In genomic region chr2:78541088-78541450, GRCh38 we compare ENCODE assay signal across 14 cellular contexts.
A peak's percentile ranks its signal among the peaks of the same experiment; 100 is the strongest.
DNase-seq lines count a peak whose midpoint lies in the region; ATAC-seq and TF ChIP-seq lines count a peak whose summit lies in the region.
"Had no signal": no experiment of that assay in that cellular context is flagged by ENCODE, and none has a peak within 500 bp of the region (broad histone marks: within the 10 kb centered on the region; RNA-seq: fewer than 3 reads in every experiment).

No MANE protein-coding gene starts in this region.

- no peak for TF ChIP-seq POLR2A in lower leg skin (IDR thresholded peaks at IDR 0.05)

- H3K4me3 Mint-ChIP-seq in CD8-positive, alpha-beta memory T cell, result no peak overlapping the region

- CTCF ChIA-PET in CD8-positive, alpha-beta memory T cell (lab: Charles Lee), result no interaction called here

- no peaks in the 10 kb centered on the region for H3K27me3 Mint-ChIP-seq in CD8-positive, alpha-beta memory T cell

- no peak overlapping the region for H3K27ac Mint-ChIP-seq in CD8-positive, alpha-beta memory T cell

- H3K9me3 ChIP-seq in CD8-positive, alpha-beta memory T cell (ENCODE audit: low read length), result no peaks in the 10 kb centered on the region
- H3K9me3 ChIP-seq in iPS-15b (ENCODE audit: control insufficient read depth, insufficient read depth, low read length), result no peaks in the 10 kb centered on the region
- no peaks in the 10 kb centered on the region for H3K9me3 ChIP-seq in BE2C

- no peak for DNase-seq in CD8-positive, alpha-beta memory T cell
- DNase-seq in NCI-H1105 treated with DMSO at 0.1 percent for 48 hours (lab: John Stamatoyannopoulos, UW), result peak; percentile 49
- peak; percentile 41 for DNase-seq in RPMI8226
- DNase-seq in BE2C, result no peak
- DNase-seq in lower leg skin (ENCODE audit: low spot score in 2 of 2), result no peak
- DNase-seq: C1 segment of cervical spinal cord, GM23248, KBM-7, MV-4-11, NCI-H1436 had no signal

- H3K9ac ChIP-seq in iPS-15b (ENCODE audit: low read depth, low read length), result no peak overlapping the region
- H3K9ac ChIP-seq: GM23248 had no signal

- peaks cover 11 to 44% (median 17%) of the 10 kb centered on the region in 5 donors for H3K9me3 Mint-ChIP-seq in CD8-positive, alpha-beta memory T cell

- POLR2A ChIA-PET in CD8-positive, alpha-beta memory T cell (lab: Charles Lee), result no interaction called here

- 87 to 95% methylated on average over 6 of the region's 6 CpGs for WGBS in lower leg skin, 2 donors

- H3K4me1 Mint-ChIP-seq in CD8-positive, alpha-beta memory T cell, result no peaks in the 10 kb centered on the region

- TF ChIP-seq CTCF in BE2C (IDR thresholded peaks at IDR 0.05; ENCODE audit: low read depth, low read length), result no peak
- TF ChIP-seq CTCF in lower leg skin (IDR thresholded peaks at IDR 0.05), result no peak

- intact Hi-C loops in lower leg skin (cut with DNase I; ENCODE audit: low total_unique reads), result no loop called here

- no peak for ATAC-seq in activated CD4-positive, CD25-positive, alpha-beta regulatory T cell treated with anti-CD3 and anti-CD28 coated beads, Interleukin-2, amount 50 U/mL, for 24 hours
- ATAC-seq in GM19328 (IDR thresholded peaks at IDR 0.05; ENCODE audit: unreplicated experiment), result no peak
- ATAC-seq: HCT116 had no signal

- no peaks in the 10 kb centered on the region for H3K27me3 ChIP-seq in CD8-positive, alpha-beta memory T cell (ENCODE audit: insufficient read depth, low read length, poor library complexity, severe bottlenecking)
- H3K27me3 ChIP-seq in iPS-15b (ENCODE audit: control insufficient read depth, insufficient read depth, low read length) (no peaks in the 10 kb centered on the region), BE2C (no peaks in the 10 kb centered on the region)

- H3K4me3 ChIP-seq in CD8-positive, alpha-beta memory T cell (ENCODE audit: low read length), result no peak overlapping the region
- H3K4me3 ChIP-seq in iPS-15b (ENCODE audit: low read depth, low read length) (peak overlapping the region; percentile 40), BE2C (ENCODE audit: low read depth, low read length) (no peak overlapping the region), lower leg skin (ENCODE audit: low read depth, poor library complexity, severe bottlenecking) (no peak overlapping the region)
- H3K4me3 ChIP-seq: GM23248 had no signal

- H3K36me3 ChIP-seq in CD8-positive, alpha-beta memory T cell (ENCODE audit: insufficient read depth, low read length), result no peaks in the 10 kb centered on the region
- H3K36me3 ChIP-seq in iPS-15b (ENCODE audit: control insufficient read depth, insufficient read depth, low read length), result no peaks in the 10 kb centered on the region
- H3K36me3 ChIP-seq in BE2C, result no peaks in the 10 kb centered on the region

- no peaks in the 10 kb centered on the region for H3K4me1 ChIP-seq in CD8-positive, alpha-beta memory T cell (ENCODE audit: insufficient read depth, low read length)
- H3K4me1 ChIP-seq in iPS-15b (ENCODE audit: control insufficient read depth, insufficient read depth, low read length) (no peaks in the 10 kb centered on the region), BE2C (no peaks in the 10 kb centered on the region)

- peak overlapping the region; percentile 32 for H3K27ac ChIP-seq in CD8-positive, alpha-beta memory T cell (ENCODE audit: low read depth, low read length)
- H3K27ac ChIP-seq: GM23248 had no signal

- H3K36me3 Mint-ChIP-seq in CD8-positive, alpha-beta memory T cell, result no peaks in the 10 kb centered on the region

Comparison
In these comparisons a context has a peak if more than half of its experiments do, and no peak if none do; other contexts are left out.
1. DNase-seq: peak in NCI-H1105 treated with DMSO at 0.1 percent for 48 hours (single experiment) and RPMI8226 (single experiment); none in CD8-positive, alpha-beta memory T cell (0 of 5), BE2C (single experiment) and lower leg skin (0 of 2).